8 cellular contexts compared by ENCODE assay signal in the genomic region with DNA sequence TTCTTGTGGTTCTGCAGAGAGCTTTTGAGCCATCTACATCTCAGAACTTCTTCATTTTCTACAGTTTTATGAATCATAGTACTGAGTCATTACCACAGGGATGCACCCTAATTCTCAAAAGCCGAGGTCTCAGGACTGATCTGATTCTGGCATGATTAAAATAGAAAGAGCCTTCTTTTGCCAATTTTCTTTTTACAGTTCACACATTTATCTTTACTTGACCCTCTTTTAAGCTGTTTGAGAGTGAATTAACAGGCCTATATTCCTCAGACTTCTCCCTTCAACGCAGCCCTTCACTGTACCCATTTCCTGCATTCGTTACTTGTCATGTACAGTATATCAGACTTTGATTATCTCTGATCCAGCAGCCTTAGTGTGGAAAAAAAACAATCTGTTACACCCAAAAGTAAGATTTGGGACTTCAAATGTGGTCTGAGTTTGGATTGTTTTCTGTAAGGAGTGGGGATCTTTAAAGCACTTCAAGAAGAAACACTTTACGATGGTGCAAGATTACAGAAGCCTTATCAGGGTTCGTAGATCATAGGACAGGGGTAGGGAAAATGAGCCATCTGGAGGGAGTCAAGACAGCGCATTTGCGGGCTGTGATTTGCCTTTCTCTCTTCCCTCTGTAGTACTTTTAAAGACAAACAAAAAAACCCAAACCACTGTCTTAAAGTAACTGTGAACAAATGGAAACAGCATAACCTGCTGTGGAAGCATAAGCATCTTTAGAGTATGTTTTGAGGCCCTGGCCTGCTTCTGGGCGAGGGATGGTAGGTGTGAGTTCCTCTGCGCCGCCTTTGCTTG. TPM values are rescaled to one million over a fixed set of nuclear protein-coding genes. Genes with fewer than 3 reads are reported as not detected.
DNase-seq lines count a peak whose midpoint lies in the region; ATAC-seq, FAIRE-seq and TF ChIP-seq lines count a peak whose summit lies in the region.

No MANE protein-coding gene starts in this region.

- no peak overlapping the region for H3K4me3 ChIP-seq in right atrium auricular region

- peaks cover 8% of the 10 kb centered on the region for H3K36me3 ChIP-seq in right atrium auricular region

- TF ChIP-seq CTCF in right atrium auricular region (IDR thresholded peaks at IDR 0.05) = no peak
- TF ChIP-seq CTCF in chondrocyte (IDR thresholded peaks at IDR 0.05) = no peak
- no peak for TF ChIP-seq CTCF in endothelial cell (IDR thresholded peaks at IDR 0.05; ENCODE audit: unreplicated experiment)

- peaks cover 32% of the 10 kb centered on the region for H3K4me1 Mint-ChIP-seq in chondrocyte (ENCODE audit: low read depth)
- H3K4me1 Mint-ChIP-seq in endothelial cell (ENCODE audit: unreplicated experiment) = no peaks in the 10 kb centered on the region

- H3K4me3 Mint-ChIP-seq in chondrocyte (ENCODE audit: unreplicated experiment) (no peak overlapping the region), endothelial cell (ENCODE audit: unreplicated experiment) (no peak overlapping the region)

- peak; percentile 90 for FAIRE-seq in RCC 7860 (lab: Jason Lieb, UNC)

- peak overlapping the region in 1 of 2 donors; percentile 31 for H3K27ac ChIP-seq in right atrium auricular region

- no peaks in the 10 kb centered on the region for H3K27me3 Mint-ChIP-seq in chondrocyte (ENCODE audit: low read depth)
- peaks cover 1% of the 10 kb centered on the region for H3K27me3 Mint-ChIP-seq in endothelial cell (ENCODE audit: unreplicated experiment)

- ATAC-seq in Right ventricle myocardium superior (ENCODE audit: poor library complexity) (peak; percentile 83), HG02943 (IDR thresholded peaks at IDR 0.05; ENCODE audit: low read depth, unreplicated experiment) (peak; percentile 55), sciatic nerve (peak; percentile 84)

- H3K9me3 Mint-ChIP-seq in chondrocyte (ENCODE audit: low read depth) (no peaks in the 10 kb centered on the region), endothelial cell (ENCODE audit: unreplicated experiment) (no peaks in the 10 kb centered on the region)

- no peaks in the 10 kb centered on the region for H3K27me3 ChIP-seq in right atrium auricular region

- peak overlapping the region; percentile 73 for H3K27ac Mint-ChIP-seq in chondrocyte (ENCODE audit: unreplicated experiment)
- no peak overlapping the region for H3K27ac Mint-ChIP-seq in endothelial cell (ENCODE audit: unreplicated experiment)

- H3K9me3 ChIP-seq in right atrium auricular region = no peaks in the 10 kb centered on the region

- intact Hi-C loops in Right ventricle myocardium superior (cut with DNase I) = no loop called here
- intact Hi-C loops in sciatic nerve (cut with DNase I) = no loop called here

- H3K4me1 ChIP-seq in right atrium auricular region = peaks cover 0 to 30% of the 10 kb centered on the region in 2 donors

- DNase-seq in Right ventricle myocardium superior (no peak), right atrium auricular region (ENCODE audit: low spot score) (no peak), RCC 7860 (ENCODE audit: low spot score) (peak; percentile 44), chondrocyte (ENCODE audit: low spot score) (no peak), sciatic nerve (ENCODE audit: low spot score) (no peak), occipital lobe (lab: John Stamatoyannopoulos, UW) (no peak), endothelial cell (ENCODE audit: low spot score) (no peak)

- peaks cover 2% of the 10 kb centered on the region for H3K36me3 Mint-ChIP-seq in chondrocyte (ENCODE audit: low read depth)
- peaks cover 12% of the 10 kb centered on the region for H3K36me3 Mint-ChIP-seq in endothelial cell (ENCODE audit: low read depth, unreplicated experiment)

RNA-seq across cellular contexts. Expression of a gene that starts 15.3 kb away (rescaled TPM):
- total RNA-seq in Right ventricle myocardium superior (1.6 TPM), right atrium auricular region (10 to 100 TPM in 1 of 2 donors, 1 to 10 TPM in 1; 7.6 to 13.3 TPM), chondrocyte (0.63 to 5.7 TPM (median 5.7 TPM) in 3 replicates), sciatic nerve (19.5 TPM), occipital lobe (3.1 TPM), endothelial cell (ENCODE audit: unreplicated experiment) (not detected)
